In the genomic region with DNA sequence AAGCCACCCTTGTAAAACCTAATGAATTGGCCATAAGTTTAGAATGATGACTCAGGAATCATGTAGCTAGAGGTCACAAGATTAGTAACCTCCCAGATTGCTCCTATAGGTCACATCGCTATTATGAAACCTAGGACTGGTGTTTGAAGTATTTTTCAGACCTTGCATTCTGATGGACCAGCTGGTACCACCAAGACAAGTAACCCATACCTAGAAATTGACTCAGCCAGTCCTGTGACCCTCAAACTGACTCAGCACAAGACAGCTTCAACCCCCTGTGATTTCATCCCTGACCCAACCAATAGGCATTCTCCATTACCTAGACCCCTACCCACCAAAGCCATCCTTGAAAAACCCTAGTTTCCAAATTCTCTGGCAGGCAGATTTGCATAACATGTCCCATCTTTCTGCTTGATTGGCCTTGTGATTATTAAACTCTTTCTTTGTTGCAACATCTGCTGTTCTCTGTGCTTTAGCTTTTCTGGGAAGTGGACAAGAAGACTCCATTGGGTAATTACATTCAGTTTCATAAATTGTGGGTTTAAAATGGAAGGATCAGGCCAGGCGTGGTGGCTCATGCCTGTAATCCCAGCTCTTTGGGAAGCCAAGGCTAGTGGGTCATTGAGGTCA, we compare ENCODE assay signal across 19 cellular contexts.
"Had no signal": no experiment of that assay in that cellular context is flagged by ENCODE, and none has a peak within 500 bp of the region (broad histone marks: within the 10 kb centered on the region; RNA-seq: fewer than 3 reads in every experiment).

No MANE protein-coding gene starts in this region.

- DNase-seq: activated CD4-positive, alpha-beta T cell treated with anti-CD3 and anti-CD28 coated beads for 48 hours; activated CD8-positive, alpha-beta memory T cell treated with anti-CD3 and anti-CD28 coated beads, Interleukin-2, amount 50 U/mL, for 48 hours; activated CD8-positive, alpha-beta T cell treated with anti-CD3 and anti-CD28 coated beads, Interleukin-2, amount 10 ng/mL, durations not matched to agents 7 days and 5 days; activated naive CD4-positive, alpha-beta T cell treated with anti-CD3 and anti-CD28 coated beads, Interleukin-2, amount 10 ng/mL, durations not matched to agents 7 days and 5 days; adrenal gland; erythroblast; heart right ventricle; left ventricle myocardium superior; mesendoderm; psoas muscle; stimulated activated CD4-positive, alpha-beta T cell treated with anti-CD3 and anti-CD28 coated beads, Interleukin-12 subunit alpha, Interleukin-12 subunit beta, amount 100 ng/mL, for 4 hours; stimulated activated naive CD4-positive, alpha-beta T cell treated with Interleukin-2 at 50 U/mL for 16 hours; T-cell; T1000; WERI-Rb-1 had no signal

- H3K36me3 Mint-ChIP-seq: activated naive CD4-positive, alpha-beta T cell treated with anti-CD3 and anti-CD28 coated beads, Interleukin-2, amount 10 ng/mL, durations not matched to agents 7 days and 5 days; T-cell; type B pancreatic cell had no signal

- H3K27me3 Mint-ChIP-seq: activated naive CD4-positive, alpha-beta T cell treated with anti-CD3 and anti-CD28 coated beads, Interleukin-2, amount 10 ng/mL, durations not matched to agents 7 days and 5 days; dendritic cell treated with granulocyte-macrophage colony-stimulating factor and Interleukin-4, amounts not matched to agents 40 ng/mL and 50 ng/mL, for 4 days; type B pancreatic cell had no signal

- H3K27ac Mint-ChIP-seq: activated CD8-positive, alpha-beta T cell treated with anti-CD3 and anti-CD28 coated beads, Interleukin-2, amount 10 ng/mL, durations not matched to agents 7 days and 5 days; activated naive CD4-positive, alpha-beta T cell treated with anti-CD3 and anti-CD28 coated beads, Interleukin-2, amount 10 ng/mL, durations not matched to agents 7 days and 5 days; dendritic cell treated with granulocyte-macrophage colony-stimulating factor and Interleukin-4, amounts not matched to agents 40 ng/mL and 50 ng/mL, for 4 days; T-cell; type B pancreatic cell had no signal

- ATAC-seq: activated CD8-positive, alpha-beta T cell treated with anti-CD3 and anti-CD28 coated beads, Interleukin-2, amount 10 ng/mL, durations not matched to agents 7 days and 5 days; heart right ventricle; left ventricle myocardium superior; psoas muscle; sciatic nerve; T-cell had no signal

- H3K4me1 Mint-ChIP-seq: activated naive CD4-positive, alpha-beta T cell treated with anti-CD3 and anti-CD28 coated beads, Interleukin-2, amount 10 ng/mL, durations not matched to agents 7 days and 5 days; central memory CD8-positive, alpha-beta T cell; T-cell had no signal

- H3K4me3 ChIP-seq: adrenal gland, heart right ventricle, psoas muscle had no signal

- H3K4me3 Mint-ChIP-seq: activated CD8-positive, alpha-beta T cell treated with anti-CD3 and anti-CD28 coated beads, Interleukin-2, amount 10 ng/mL, durations not matched to agents 7 days and 5 days; activated naive CD4-positive, alpha-beta T cell treated with anti-CD3 and anti-CD28 coated beads, Interleukin-2, amount 10 ng/mL, durations not matched to agents 7 days and 5 days; central memory CD8-positive, alpha-beta T cell; dendritic cell treated with granulocyte-macrophage colony-stimulating factor and Interleukin-4, amounts not matched to agents 40 ng/mL and 50 ng/mL, for 4 days; T-cell; type B pancreatic cell had no signal
